In the genomic region with DNA sequence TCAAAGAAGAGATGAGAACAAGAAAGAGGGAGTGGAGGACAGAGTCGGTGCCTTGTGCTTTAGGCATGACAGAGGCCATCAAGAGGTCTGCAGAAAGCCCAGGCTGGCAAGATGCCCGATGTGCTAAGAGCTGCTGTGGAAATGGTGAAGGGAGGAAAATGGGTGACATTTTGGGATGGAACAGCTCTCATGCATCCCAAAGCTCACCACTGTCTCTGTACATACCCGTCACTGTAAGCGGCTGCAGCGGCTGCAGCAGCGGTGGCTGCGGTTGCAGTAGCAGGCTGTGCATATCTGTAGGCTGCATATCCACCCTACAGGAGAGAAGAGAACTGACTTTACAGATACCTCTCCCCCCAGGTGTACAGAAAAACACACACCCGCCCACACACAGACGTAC, we compare ENCODE assay signal across 23 cellular contexts. TPM values are rescaled to one million over a fixed set of nuclear protein-coding genes. Genes with fewer than 3 reads are reported as not detected.
A peak's percentile ranks its signal among the peaks of the same experiment; 100 is the strongest.
DNase-seq lines count a peak whose midpoint lies in the region; ATAC-seq and TF ChIP-seq lines count a peak whose summit lies in the region.
"Had no signal": no experiment of that assay in that cellular context is flagged by ENCODE, and none has a peak within 500 bp of the region (broad histone marks: within the 10 kb centered on the region; RNA-seq: fewer than 3 reads in every experiment).

No MANE protein-coding gene starts in this region.

- no peak overlapping the region for H3K9ac ChIP-seq in smooth muscle cell (ENCODE audit: low read depth)
- H3K9ac ChIP-seq: GM23248 had no signal

- no peak overlapping the region for H3K4me3 Mint-ChIP-seq in WTC11

- POLR2A ChIA-PET in WTC11 (lab: Charles Lee) = no interaction called here

- H3K9me3 ChIP-seq in smooth muscle cell (replicated peaks; ENCODE audit: low read depth) = no peaks in the 10 kb centered on the region
- H3K9me3 ChIP-seq: Peyer's patch had no signal

- intact Hi-C loops in Right ventricle myocardium inferior (cut with DNase I) (loop anchor here (5.0 to 10.0 kb wide), 2 partner anchors 91 to 311 kb away; no protein-coding TSS in a partner anchor), cardiac septum (cut with DNase I) (loop anchor here (5.0 kb wide), 1 partner anchor 91 kb away; no protein-coding TSS in a partner anchor), left cardiac atrium (cut with DNase I) (loop anchor here in 1 of 2 donors (10.0 kb wide), 1 partner anchor 379 kb away; no protein-coding TSS in a partner anchor)

- peaks cover 10% of the 10 kb centered on the region for H3K36me3 Mint-ChIP-seq in WTC11

- 90% methylated on average over 9 of the region's 9 CpGs for WGBS in smooth muscle cell (ENCODE audit: low lambda C conversion rate)

- no peaks in the 10 kb centered on the region for H3K36me3 ChIP-seq in smooth muscle cell (ENCODE audit: low read depth)

- peak overlapping the region; percentile 61; the same call in 1 of the 2 replicates for H3K27ac Mint-ChIP-seq in WTC11

- H3K4me3 ChIP-seq in smooth muscle cell = no peak overlapping the region
- H3K4me3 ChIP-seq: GM23248, Peyer's patch, SK-N-MC had no signal

- no peak overlapping the region for H3K27ac ChIP-seq in smooth muscle cell (ENCODE audit: low read depth)
- H3K27ac ChIP-seq: Peyer's patch had no signal

- no peak overlapping the region for H2AFZ ChIP-seq in smooth muscle cell (ENCODE audit: low read depth)
- H2AFZ ChIP-seq: GM23248 had no signal

- peak; percentile 20 for ATAC-seq in Right ventricle myocardium inferior
- ATAC-seq in WTC11 = no peak
- ATAC-seq in left cardiac atrium = peak; percentile 13 to 17

- no peak for TF ChIP-seq CTCF in WTC11 (IDR thresholded peaks at IDR 0.05)
- no peak for TF ChIP-seq CTCF in smooth muscle cell (IDR thresholded peaks at IDR 0.05; ENCODE audit: borderline replicate concordance, insufficient read depth, poor library complexity, severe bottlenecking)

- CTCF ChIA-PET in WTC11 (lab: Charles Lee) = no interaction called here

- H3F3A ChIP-seq in smooth muscle cell (ENCODE audit: low read depth) = peaks cover 25% of the 10 kb centered on the region

- peaks cover 51% of the 10 kb centered on the region for H3K4me1 ChIP-seq in smooth muscle cell (ENCODE audit: low read depth)
- H3K4me1 ChIP-seq: Peyer's patch had no signal

- no peak for DNase-seq in Right ventricle myocardium inferior (ENCODE audit: missing footprints)
- no peak for DNase-seq in cardiac septum (ENCODE audit: low spot score)
- no peak for DNase-seq in WTC11 (ENCODE audit: low spot score)
- DNase-seq in left cardiac atrium = no peak
- no peak for DNase-seq in smooth muscle cell (lab: John Stamatoyannopoulos, UW; ENCODE audit: unreplicated experiment)
- DNase-seq in GM19238 (ENCODE audit: insufficient read length, low spot score) = no peak
- DNase-seq in COR-L47 (lab: John Stamatoyannopoulos, UW) = no peak
- DNase-seq in activated T-cell treated with anti-CD3 and anti-CD28 coated beads, Interleukin-2, amount 50 U/mL, for 1 hour = no peak
- DNase-seq: 8988T, DMS 273 treated with DMSO at 0.1 percent for 48 hours, DND-41, GDM1, GM23248, Karpas-422, NCI-H1417 treated with DMSO at 0.1 percent for 48 hours, NCI-H187 treated with DMSO at 0.1 percent for 48 hours, NCI-H226, NCI-H524 treated with DMSO at 0.1 percent for 48 hours, Peyer's patch, SHP77 had no signal

- H3K4me1 Mint-ChIP-seq in WTC11 = peaks cover 68% of the 10 kb centered on the region

- no peaks in the 10 kb centered on the region for H3K27me3 Mint-ChIP-seq in WTC11 (ENCODE audit: low read depth)

- no peaks in the 10 kb centered on the region for H3K9me3 Mint-ChIP-seq in WTC11

- H4K20me1 ChIP-seq in smooth muscle cell (ENCODE audit: low read depth) = peaks cover 79% of the 10 kb centered on the region

- H3K27me3 ChIP-seq in smooth muscle cell (ENCODE audit: low read depth) = no peaks in the 10 kb centered on the region
- H3K27me3 ChIP-seq: Peyer's patch had no signal

- peak overlapping the region; percentile 27 for H3K4me2 ChIP-seq in smooth muscle cell

- no peaks in the 10 kb centered on the region for H3K79me2 ChIP-seq in smooth muscle cell (ENCODE audit: low read depth)

TF ChIP-seq in WTC11, 78 proteins besides CTCF, POLR2A, EP300 and RAD21:
- no peak for TF ChIP-seq ZNF396 (CRISPR knock-in tag; IDR thresholded peaks at IDR 0.05; ENCODE audit: borderline replicate concordance)
- TF ChIP-seq CREB1 (CRISPR knock-in tag; IDR thresholded peaks at IDR 0.05) = no peak
- no peak for TF ChIP-seq JUN (CRISPR knock-in tag; IDR thresholded peaks at IDR 0.05)
- TF ChIP-seq NFYB (CRISPR knock-in tag; conservative IDR thresholded peaks at IDR 0.05; ENCODE audit: low read depth) = no peak
- TF ChIP-seq, protein P1, sequence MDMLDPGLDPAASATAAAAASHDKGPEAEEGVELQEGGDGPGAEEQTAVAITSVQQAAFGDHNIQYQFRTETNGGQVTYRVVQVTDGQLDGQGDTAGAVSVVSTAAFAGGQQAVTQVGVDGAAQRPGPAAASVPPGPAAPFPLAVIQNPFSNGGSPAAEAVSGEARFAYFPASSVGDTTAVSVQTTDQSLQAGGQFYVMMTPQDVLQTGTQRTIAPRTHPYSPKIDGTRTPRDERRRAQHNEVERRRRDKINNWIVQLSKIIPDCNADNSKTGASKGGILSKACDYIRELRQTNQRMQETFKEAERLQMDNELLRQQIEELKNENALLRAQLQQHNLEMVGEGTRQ (CRISPR knock-in tag; IDR thresholded peaks at IDR 0.05) = no peak
- TF ChIP-seq, protein P2, sequence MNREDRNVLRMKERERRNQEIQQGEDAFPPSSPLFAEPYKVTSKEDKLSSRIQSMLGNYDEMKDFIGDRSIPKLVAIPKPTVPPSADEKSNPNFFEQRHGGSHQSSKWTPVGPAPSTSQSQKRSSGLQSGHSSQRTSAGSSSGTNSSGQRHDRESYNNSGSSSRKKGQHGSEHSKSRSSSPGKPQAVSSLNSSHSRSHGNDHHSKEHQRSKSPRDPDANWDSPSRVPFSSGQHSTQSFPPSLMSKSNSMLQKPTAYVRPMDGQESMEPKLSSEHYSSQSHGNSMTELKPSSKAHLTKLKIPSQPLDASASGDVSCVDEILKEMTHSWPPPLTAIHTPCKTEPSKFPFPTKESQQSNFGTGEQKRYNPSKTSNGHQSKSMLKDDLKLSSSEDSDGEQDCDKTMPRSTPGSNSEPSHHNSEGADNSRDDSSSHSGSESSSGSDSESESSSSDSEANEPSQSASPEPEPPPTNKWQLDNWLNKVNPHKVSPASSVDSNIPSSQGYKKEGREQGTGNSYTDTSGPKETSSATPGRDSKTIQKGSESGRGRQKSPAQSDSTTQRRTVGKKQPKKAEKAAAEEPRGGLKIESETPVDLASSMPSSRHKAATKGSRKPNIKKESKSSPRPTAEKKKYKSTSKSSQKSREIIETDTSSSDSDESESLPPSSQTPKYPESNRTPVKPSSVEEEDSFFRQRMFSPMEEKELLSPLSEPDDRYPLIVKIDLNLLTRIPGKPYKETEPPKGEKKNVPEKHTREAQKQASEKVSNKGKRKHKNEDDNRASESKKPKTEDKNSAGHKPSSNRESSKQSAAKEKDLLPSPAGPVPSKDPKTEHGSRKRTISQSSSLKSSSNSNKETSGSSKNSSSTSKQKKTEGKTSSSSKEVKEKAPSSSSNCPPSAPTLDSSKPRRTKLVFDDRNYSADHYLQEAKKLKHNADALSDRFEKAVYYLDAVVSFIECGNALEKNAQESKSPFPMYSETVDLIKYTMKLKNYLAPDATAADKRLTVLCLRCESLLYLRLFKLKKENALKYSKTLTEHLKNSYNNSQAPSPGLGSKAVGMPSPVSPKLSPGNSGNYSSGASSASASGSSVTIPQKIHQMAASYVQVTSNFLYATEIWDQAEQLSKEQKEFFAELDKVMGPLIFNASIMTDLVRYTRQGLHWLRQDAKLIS (CRISPR knock-in tag; IDR thresholded peaks at IDR 0.05; ENCODE audit: borderline replicate concordance) = no peak
- TF ChIP-seq KAT7 (CRISPR knock-in tag; IDR thresholded peaks at IDR 0.05; ENCODE audit: borderline replicate concordance) = no peak
- no peak for TF ChIP-seq GTF2I (CRISPR knock-in tag; conservative IDR thresholded peaks at IDR 0.05)
- TF ChIP-seq ZNF138 (CRISPR knock-in tag; conservative IDR thresholded peaks at IDR 0.05) = no peak
- no peak for TF ChIP-seq ZNF263 (CRISPR knock-in tag; IDR thresholded peaks at IDR 0.05; ENCODE audit: low read depth)
- TF ChIP-seq SMAD4 (CRISPR knock-in tag; IDR thresholded peaks at IDR 0.05) = no peak

RNA-seq across cellular contexts. Expression of a gene that starts 28.6 kb away (rescaled TPM):
- total RNA-seq in Right ventricle myocardium inferior = not detected
- not detected for total RNA-seq in cardiac septum
- not detected in 3 replicates for total RNA-seq in WTC11 (2021)
- not detected for total RNA-seq in left cardiac atrium
- not detected in 2 replicates for total RNA-seq in smooth muscle cell
- not detected in 2 replicates for polyA plus RNA-seq in smooth muscle cell
- total RNA-seq: GM23248, HT1080, MCF 10A, Peyer's patch had no signal
- polyA plus RNA-seq: GM23248 had no signal
